In genomic region chr4:15149234-15149841, GRCh38 we compare ENCODE assay signal across 8 cellular contexts.
A peak's percentile ranks its signal among the peaks of the same experiment; 100 is the strongest.
DNase-seq lines count a peak whose midpoint lies in the region; ATAC-seq and TF ChIP-seq lines count a peak whose summit lies in the region.

No MANE protein-coding gene starts in this region.

- H3K36me3 ChIP-seq in fibroblast of lung (ENCODE audit: control insufficient read depth, insufficient read depth, low read length), result no peaks in the 10 kb centered on the region

- no peaks in the 10 kb centered on the region for H3K9me3 ChIP-seq in fibroblast of lung (ENCODE audit: control insufficient read depth, insufficient read depth, low read depth, low read length)

- no peak overlapping the region for H3K4me3 ChIP-seq in fibroblast of lung (replicated peaks in 1 of 4; ENCODE audit: control extremely low read depth in 1 of 4, insufficient read depth in 1 of 4, low read depth in 3 of 4, low read length in 4 of 4)

- TF ChIP-seq CTCF in GM20000 (IDR thresholded peaks at IDR 0.05; ENCODE audit: extremely low read depth, missing control alignments), result no peak
- TF ChIP-seq CTCF in fibroblast of lung (conservative IDR thresholded peaks at IDR 0.05 in 1 of 2, IDR thresholded peaks at IDR 0.05 in 1 of 2; ENCODE audit: low read depth in 1 of 2, low read length in 2 of 2), result no peak

- peak; percentile 62 for ATAC-seq in HG03457 (IDR thresholded peaks at IDR 0.05; ENCODE audit: unreplicated experiment)

- peak overlapping the region; percentile 46 for H2AFZ ChIP-seq in fibroblast of lung (ENCODE audit: low read length)

- H3K27ac ChIP-seq in fibroblast of lung (ENCODE audit: insufficient read depth, low read length), result peak overlapping the region; percentile 55

- no peak overlapping the region for H3K9ac ChIP-seq in fibroblast of lung (ENCODE audit: insufficient read depth, low read length)

- H3K27me3 ChIP-seq in fibroblast of lung (ENCODE audit: control insufficient read depth, insufficient read depth, low read length), result no peaks in the 10 kb centered on the region

- DNase-seq in AG08395 (ENCODE audit: low spot score) (peak; percentile 8), GM20000 (ENCODE audit: low spot score) (peak; percentile 39), fibroblast of lung (ENCODE audit: low read depth in 2 of 2) (peak; percentile 44 to 46), NCI-H2029 treated with DMSO at 0.1 percent for 48 hours (lab: John Stamatoyannopoulos, UW) (no peak), NCI-H128 (lab: John Stamatoyannopoulos, UW; ENCODE audit: unreplicated experiment) (no peak), RKO (ENCODE audit: low spot score) (no peak)
- DNase-seq in effector CD4-positive, alpha-beta T cell, result no peak

- H3K4me2 ChIP-seq in fibroblast of lung (ENCODE audit: extremely low read depth, insufficient read depth, low read length), result peak overlapping the region; percentile 16

- no peaks in the 10 kb centered on the region for H3K79me2 ChIP-seq in fibroblast of lung (ENCODE audit: control insufficient read depth, insufficient read depth, low read length)

- no peaks in the 10 kb centered on the region for H4K20me1 ChIP-seq in fibroblast of lung (ENCODE audit: control insufficient read depth, extremely low read depth, insufficient read depth, low read length)

- peaks cover 7% of the 10 kb centered on the region for H3K4me1 ChIP-seq in fibroblast of lung (ENCODE audit: control insufficient read depth, extremely low read depth, insufficient read depth, low read length)

Comparison
In these comparisons a context has a peak if more than half of its experiments do, and no peak if none do; other contexts are left out.
1. DNase-seq: peak in AG08395 (single experiment), GM20000 (single experiment) and fibroblast of lung (2 of 2); none in effector CD4-positive, alpha-beta T cell (single experiment), NCI-H2029 treated with DMSO at 0.1 percent for 48 hours (single experiment), NCI-H128 (single experiment) and RKO (single experiment).